17 cellular contexts compared by ENCODE assay signal in genomic region chr14:98350213-98350612, GRCh38.
A peak's percentile ranks its signal among the peaks of the same experiment; 100 is the strongest.
DNase-seq lines count a peak whose midpoint lies in the region; ATAC-seq and TF ChIP-seq lines count a peak whose summit lies in the region.
"Had no signal": no experiment of that assay in that cellular context is flagged by ENCODE, and none has a peak within 500 bp of the region (broad histone marks: within the 10 kb centered on the region; RNA-seq: fewer than 3 reads in every experiment).

No MANE protein-coding gene starts in this region.

- H3K36me3 Mint-ChIP-seq in CD4-positive, CD25-positive, alpha-beta regulatory T cell: peaks cover 7% of the 10 kb centered on the region
- no peaks in the 10 kb centered on the region for H3K36me3 Mint-ChIP-seq in GM23338 (ENCODE audit: low read depth)
- no peaks in the 10 kb centered on the region for H3K36me3 Mint-ChIP-seq in T-helper 2 cell treated with Interferon-gamma antibody and Interleukin-4, amounts not matched to agents 5 μg/mL and 100 μg/mL, for 36 hours (ENCODE audit: low read depth)
- H3K36me3 Mint-ChIP-seq: CD8-positive, alpha-beta T cell had no signal

- H3F3A ChIP-seq in GM23338 (replicated peaks; ENCODE audit: low read depth): no peaks in the 10 kb centered on the region

- no peaks in the 10 kb centered on the region for H3K27me3 ChIP-seq in CD4-positive, CD25-positive, alpha-beta regulatory T cell (ENCODE audit: control insufficient read depth, insufficient read depth, low read length)
- no peaks in the 10 kb centered on the region for H3K27me3 ChIP-seq in GM23338 (ENCODE audit: insufficient read depth)

- no peak for TF ChIP-seq CTCF in GM23338 (conservative IDR thresholded peaks at IDR 0.05; ENCODE audit: low read depth in 2 of 2)
- TF ChIP-seq CTCF in epithelial cell of proximal tubule (conservative IDR thresholded peaks at IDR 0.05; ENCODE audit: low read depth, low read length): no peak

- H3K9me3 ChIP-seq in CD4-positive, CD25-positive, alpha-beta regulatory T cell (ENCODE audit: control insufficient read depth in 2 of 2, low read length in 2 of 2): no peaks in the 10 kb centered on the region

- no peaks in the 10 kb centered on the region for H3K36me3 ChIP-seq in CD4-positive, CD25-positive, alpha-beta regulatory T cell (ENCODE audit: control insufficient read depth, insufficient read depth, low read length)
- H3K36me3 ChIP-seq in GM23338 (ENCODE audit: insufficient read depth): no peaks in the 10 kb centered on the region

- H2AFZ ChIP-seq in GM23338: peak overlapping the region; percentile 87; the same call in 1 of the 2 replicates

- H3K4me3 ChIP-seq in CD4-positive, CD25-positive, alpha-beta regulatory T cell (ENCODE audit: low read depth, low read length): no peak overlapping the region
- H3K4me3 ChIP-seq in GM23338: no peak overlapping the region
- H3K4me3 ChIP-seq in epithelial cell of proximal tubule (ENCODE audit: low read depth, low read length): no peak overlapping the region

- peaks cover 0 to 1% (median 0%) of the 10 kb centered on the region in 7 donors for H3K9me3 Mint-ChIP-seq in CD4-positive, CD25-positive, alpha-beta regulatory T cell
- no peaks in the 10 kb centered on the region for H3K9me3 Mint-ChIP-seq in GM23338
- H3K9me3 Mint-ChIP-seq in T-helper 2 cell treated with Interferon-gamma antibody and Interleukin-4, amounts not matched to agents 5 μg/mL and 100 μg/mL, for 36 hours: no peaks in the 10 kb centered on the region
- H3K9me3 Mint-ChIP-seq: CD8-positive, alpha-beta T cell had no signal

- H3K27ac Mint-ChIP-seq in CD4-positive, CD25-positive, alpha-beta regulatory T cell: peak overlapping the region in 2 of 3 donors; percentile 22 to 55
- no peak overlapping the region for H3K27ac Mint-ChIP-seq in GM23338
- H3K27ac Mint-ChIP-seq in T-helper 2 cell treated with Interferon-gamma antibody and Interleukin-4, amounts not matched to agents 5 μg/mL and 100 μg/mL, for 36 hours: no peak overlapping the region
- H3K27ac Mint-ChIP-seq: B cell; CD8-positive, alpha-beta T cell had no signal

- H3K27me3 Mint-ChIP-seq in CD4-positive, CD25-positive, alpha-beta regulatory T cell: peaks cover 5% of the 10 kb centered on the region
- H3K27me3 Mint-ChIP-seq in GM23338 (ENCODE audit: insufficient read depth, low read depth, poor library complexity): no peaks in the 10 kb centered on the region
- no peaks in the 10 kb centered on the region for H3K27me3 Mint-ChIP-seq in T-helper 2 cell treated with Interferon-gamma antibody and Interleukin-4, amounts not matched to agents 5 μg/mL and 100 μg/mL, for 36 hours (ENCODE audit: low read depth)
- H3K27me3 Mint-ChIP-seq: B cell had no signal

- H3K27ac ChIP-seq in CD4-positive, CD25-positive, alpha-beta regulatory T cell (ENCODE audit: insufficient read depth, low read length, poor library complexity, severe bottlenecking): no peak overlapping the region
- no peak overlapping the region for H3K27ac ChIP-seq in GM23338 (ENCODE audit: low read depth)

- H3K4me2 ChIP-seq in GM23338: no peak overlapping the region

- peaks cover 6 to 20% (median 11%) of the 10 kb centered on the region in 4 donors for H3K4me1 Mint-ChIP-seq in CD4-positive, CD25-positive, alpha-beta regulatory T cell
- H3K4me1 Mint-ChIP-seq in GM23338: peaks cover 7% of the 10 kb centered on the region
- no peaks in the 10 kb centered on the region for H3K4me1 Mint-ChIP-seq in T-helper 2 cell treated with Interferon-gamma antibody and Interleukin-4, amounts not matched to agents 5 μg/mL and 100 μg/mL, for 36 hours (ENCODE audit: low read depth)
- H3K4me1 Mint-ChIP-seq: B cell had no signal

- no peaks in the 10 kb centered on the region for H3K79me2 ChIP-seq in GM23338 (replicated peaks; ENCODE audit: insufficient read depth)

- H3K4me3 Mint-ChIP-seq in CD4-positive, CD25-positive, alpha-beta regulatory T cell: no peak overlapping the region
- H3K4me3 Mint-ChIP-seq in GM23338: no peak overlapping the region
- H3K4me3 Mint-ChIP-seq in T-helper 2 cell treated with Interferon-gamma antibody and Interleukin-4, amounts not matched to agents 5 μg/mL and 100 μg/mL, for 36 hours: no peak overlapping the region
- H3K4me3 Mint-ChIP-seq: B cell; CD8-positive, alpha-beta T cell had no signal

- DNase-seq in CD4-positive, CD25-positive, alpha-beta regulatory T cell: no peak
- DNase-seq in GM23338 (ENCODE audit: low spot score) (no peak), epithelial cell of proximal tubule (ENCODE audit: low read depth) (peak; percentile 9), kidney tubule cell (ENCODE audit: low spot score) (peak; percentile 49), HUDEP-2 (lab: John Stamatoyannopoulos, UW; ENCODE audit: unreplicated experiment in 76 of 76) (no peak)
- no peak for DNase-seq in T-helper 2 cell treated with Interferon-gamma antibody and Interleukin-4, amounts not matched to agents 5 μg/mL and 100 μg/mL, for 36 hours (ENCODE audit: low spot score)
- DNase-seq: C1 segment of cervical spinal cord; CD8-positive, alpha-beta T cell; COR-L47; DMS153; DMS79 treated with DMSO at 0.1 percent for 48 hours; EL; IMR-90 had no signal

- no peak for ATAC-seq in CD4-positive, CD25-positive, alpha-beta regulatory T cell (ENCODE audit: low read depth in 2 of 2)
- ATAC-seq in GM23338 (no peak), GM21619 (IDR thresholded peaks at IDR 0.05; ENCODE audit: unreplicated experiment) (no peak), HG03432 (IDR thresholded peaks at IDR 0.05; ENCODE audit: unreplicated experiment) (no peak)
- ATAC-seq: CD8-positive, alpha-beta T cell; HCT116 had no signal

- H3K4me1 ChIP-seq in CD4-positive, CD25-positive, alpha-beta regulatory T cell (ENCODE audit: control insufficient read depth, insufficient read depth, low read length, poor library complexity, severe bottlenecking): no peaks in the 10 kb centered on the region
- H3K4me1 ChIP-seq in GM23338 (ENCODE audit: insufficient read depth): no peaks in the 10 kb centered on the region

- H3K9me2 ChIP-seq in GM23338 (ENCODE audit: insufficient read depth): peaks cover 5% of the 10 kb centered on the region

- no peaks in the 10 kb centered on the region for H4K20me1 ChIP-seq in GM23338 (replicated peaks; ENCODE audit: insufficient read depth)

TF ChIP-seq in GM23338, 12 proteins besides CTCF, POLR2A, EP300 and RAD21 (continues in another document):
- TF ChIP-seq ZNF114 (CRISPR knock-in tag; IDR thresholded peaks at IDR 0.05): no peak
- no peak for TF ChIP-seq REST (IDR thresholded peaks at IDR 0.05; ENCODE audit: unreplicated experiment)
- no peak for TF ChIP-seq NANOG (IDR thresholded peaks at IDR 0.05; ENCODE audit: borderline replicate concordance)
- TF ChIP-seq JUNB (IDR thresholded peaks at IDR 0.05; ENCODE audit: unreplicated experiment): no peak
- TF ChIP-seq STAT1 (IDR thresholded peaks at IDR 0.05; ENCODE audit: unreplicated experiment): no peak
- no peak for TF ChIP-seq EZH2phosphoT487 (IDR thresholded peaks at IDR 0.05; ENCODE audit: unreplicated experiment)
- no peak for TF ChIP-seq ZNF331 (CRISPR knock-in tag; IDR thresholded peaks at IDR 0.05; ENCODE audit: low read depth)
- TF ChIP-seq CREB1 (CRISPR knock-in tag; IDR thresholded peaks at IDR 0.05; ENCODE audit: low read depth): no peak
- TF ChIP-seq EZH2 (IDR thresholded peaks at IDR 0.05; ENCODE audit: low read depth, unreplicated experiment): no peak
- TF ChIP-seq ETS1 (IDR thresholded peaks at IDR 0.05): no peak

Comparison
In these comparisons a context has a peak if more than half of its experiments do, and no peak if none do; other contexts are left out.
1. DNase-seq: peak in epithelial cell of proximal tubule (single experiment) and kidney tubule cell (single experiment); none in CD4-positive, CD25-positive, alpha-beta regulatory T cell (0 of 3), GM23338 (single experiment), T-helper 2 cell treated with Interferon-gamma antibody and Interleukin-4, amounts not matched to agents 5 μg/mL and 100 μg/mL, for 36 hours (single experiment) and HUDEP-2 (0 of 76).
2. H3K27ac Mint-ChIP-seq: peak in CD4-positive, CD25-positive, alpha-beta regulatory T cell (2 of 3); none in GM23338 (single experiment) and T-helper 2 cell treated with Interferon-gamma antibody and Interleukin-4, amounts not matched to agents 5 μg/mL and 100 μg/mL, for 36 hours (single experiment).